Comparison of ENCODE assay signal across 1 cellular context in genomic region chr5:148425808-148426207, GRCh38.
TF ChIP-seq lines count a peak whose summit lies in the region.

No MANE protein-coding gene starts in this region.

TF ChIP-seq in GM23338, 12 proteins besides CTCF, POLR2A, EP300 and RAD21 (continued from another document):
- no peak for TF ChIP-seq EZH2 (IDR thresholded peaks at IDR 0.05; ENCODE audit: low read depth, unreplicated experiment)
- no peak for TF ChIP-seq ZNF462 (CRISPR knock-in tag; IDR thresholded peaks at IDR 0.05)
- no peak for TF ChIP-seq JUNB (IDR thresholded peaks at IDR 0.05; ENCODE audit: unreplicated experiment)
- TF ChIP-seq ETS1 (IDR thresholded peaks at IDR 0.05) = no peak
